8 cellular contexts compared by ENCODE assay signal in the genomic region with DNA sequence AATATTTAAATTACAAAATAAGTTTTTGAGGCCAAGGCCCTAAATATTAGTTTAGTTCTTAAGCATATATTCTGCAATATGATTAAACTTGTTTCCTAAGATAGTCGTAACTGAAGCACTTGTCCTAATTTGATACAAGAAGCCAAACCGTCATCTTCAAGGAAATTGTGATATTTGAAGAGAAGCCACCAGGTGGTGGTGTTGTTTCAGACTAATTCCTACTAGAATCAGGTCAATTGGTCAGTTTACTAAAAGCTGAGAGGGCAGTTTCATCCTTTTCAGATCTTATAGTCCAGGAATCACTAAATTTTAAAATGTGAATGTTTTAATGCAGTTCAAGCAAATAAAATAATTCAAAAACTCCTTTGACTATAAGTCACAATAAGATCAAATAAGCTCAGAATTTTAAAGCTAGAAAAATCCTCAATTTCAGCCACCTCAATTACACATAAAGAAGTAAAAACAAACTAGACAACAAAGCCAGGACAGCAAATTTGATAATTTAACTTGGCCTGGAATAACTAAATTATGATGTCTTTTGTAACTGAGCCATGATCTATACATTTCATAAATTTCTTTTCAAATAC. TPM values are rescaled to one million over a fixed set of nuclear protein-coding genes. Genes with fewer than 3 reads are reported as not detected.
DNase-seq lines count a peak whose midpoint lies in the region; ATAC-seq and TF ChIP-seq lines count a peak whose summit lies in the region.

No MANE protein-coding gene starts in this region.

- no peaks in the 10 kb centered on the region for H4K20me1 ChIP-seq in hepatocyte (ENCODE audit: insufficient read depth, poor library complexity, severe bottlenecking)

- POLR2A ChIA-PET in HEK293 (lab: Yijun Ruan, JAX), result no interaction called here
- POLR2A ChIA-PET in activated CD8-positive, alpha-beta T cell treated with anti-CD3 and anti-CD28 coated beads, Interleukin-2, amount 10 ng/mL, durations not matched to agents 7 days and 5 days (lab: Charles Lee), result no interaction called here

- H3K4me2 ChIP-seq in hepatocyte, result no peak overlapping the region

- intact Hi-C loops in stomach (cut with DNase I; ENCODE audit: low total_unique reads), result no loop called here

- no peak overlapping the region for H3K4me3 Mint-ChIP-seq in activated CD8-positive, alpha-beta T cell treated with anti-CD3 and anti-CD28 coated beads, Interleukin-2, amount 10 ng/mL, durations not matched to agents 7 days and 5 days

- CTCF ChIA-PET in HEK293 (lab: Yijun Ruan, JAX), result interaction anchor here (0.7 to 1.4 kb wide), 15 partner anchors 11 to 1397 kb away, joined by 3 to 7 read pairs (median 3); no protein-coding TSS in a partner anchor
- CTCF ChIA-PET in activated CD8-positive, alpha-beta T cell treated with anti-CD3 and anti-CD28 coated beads, Interleukin-2, amount 10 ng/mL, durations not matched to agents 7 days and 5 days (lab: Charles Lee), result interaction anchor here (0.6 to 1.8 kb wide), 22 partner anchors 9 to 427 kb away, joined by 3 to 12 read pairs (median 4); no protein-coding TSS in a partner anchor

- H3K27ac ChIP-seq in HEK293 (ENCODE audit: extremely low read depth, low read depth, low read length) (no peak overlapping the region), hepatocyte (no peak overlapping the region), stomach (no peak overlapping the region)

- TF ChIP-seq EP300 in stomach (IDR thresholded peaks at IDR 0.05), result no peak

- no peak overlapping the region for H3K27ac Mint-ChIP-seq in activated CD8-positive, alpha-beta T cell treated with anti-CD3 and anti-CD28 coated beads, Interleukin-2, amount 10 ng/mL, durations not matched to agents 7 days and 5 days

- H3K36me3 ChIP-seq in HEK293 (ENCODE audit: control insufficient read depth in 2 of 2, insufficient read depth in 1 of 2, low read length in 2 of 2) (no peaks in the 10 kb centered on the region), hepatocyte (replicated peaks; ENCODE audit: insufficient read depth, low read depth) (no peaks in the 10 kb centered on the region), stomach (no peaks in the 10 kb centered on the region)

- H3K27me3 Mint-ChIP-seq in activated CD8-positive, alpha-beta T cell treated with anti-CD3 and anti-CD28 coated beads, Interleukin-2, amount 10 ng/mL, durations not matched to agents 7 days and 5 days (ENCODE audit: low read depth), result peaks cover 21% of the 10 kb centered on the region

- no peaks in the 10 kb centered on the region for H3K36me3 Mint-ChIP-seq in activated CD8-positive, alpha-beta T cell treated with anti-CD3 and anti-CD28 coated beads, Interleukin-2, amount 10 ng/mL, durations not matched to agents 7 days and 5 days (ENCODE audit: low read depth)

- H3K27me3 ChIP-seq in hepatocyte, result peaks cover 3% of the 10 kb centered on the region
- H3K27me3 ChIP-seq in stomach, result no peaks in the 10 kb centered on the region

- H3K9me2 ChIP-seq in hepatocyte (replicated peaks; ENCODE audit: insufficient read depth), result no peaks in the 10 kb centered on the region

- DNase-seq in SHP77 (lab: John Stamatoyannopoulos, UW), result peak; percentile 33 to 38
- no peak for DNase-seq in SHP77 treated with DMSO at 0.1 percent for 48 hours (lab: John Stamatoyannopoulos, UW)
- DNase-seq in NCI-H2196 treated with DMSO at 0.1 percent for 48 hours (lab: John Stamatoyannopoulos, UW; ENCODE audit: unreplicated experiment), result peak; percentile 60
- DNase-seq in activated CD8-positive, alpha-beta T cell treated with anti-CD3 and anti-CD28 coated beads, Interleukin-2, amount 10 ng/mL, durations not matched to agents 7 days and 5 days, result peak; percentile 49
- DNase-seq in hepatocyte (ENCODE audit: low spot score), result peak; percentile 72
- DNase-seq in stomach, result no peak

- 17% methylated on average over 2 of the region's 2 CpGs for WGBS in hepatocyte (ENCODE audit: low lambda C conversion rate, missing lambda C conversion rate)
- WGBS in stomach, 5 donors, result 0 to 5% (median 1%) methylated on average over 2 of the region's 2 CpGs

- H3K79me2 ChIP-seq in hepatocyte, result no peaks in the 10 kb centered on the region

- TF ChIP-seq CTCF in HEK293 (tag by site-specific recombination; IDR thresholded peaks at IDR 0.05) (peak; percentile 34; the same call in 1 of the 2 replicates), hepatocyte (IDR thresholded peaks at IDR 0.05; ENCODE audit: poor library complexity) (peak; percentile 72), stomach (IDR thresholded peaks at IDR 0.05) (peak in 4 of 7 experiments; percentile 9 to 55 (median 47))

- H3K9me3 ChIP-seq in HEK293 (ENCODE audit: control insufficient read depth, insufficient read depth, low read depth, low read length), result no peaks in the 10 kb centered on the region
- no peaks in the 10 kb centered on the region for H3K9me3 ChIP-seq in hepatocyte (ENCODE audit: low read depth)
- H3K9me3 ChIP-seq in stomach, result no peaks in the 10 kb centered on the region

- H3K9me3 Mint-ChIP-seq in activated CD8-positive, alpha-beta T cell treated with anti-CD3 and anti-CD28 coated beads, Interleukin-2, amount 10 ng/mL, durations not matched to agents 7 days and 5 days (ENCODE audit: insufficient read depth), result no peaks in the 10 kb centered on the region

- H2AFZ ChIP-seq in hepatocyte, result no peak overlapping the region

- H3K4me3 ChIP-seq in HEK293 (ENCODE audit: low read depth, low read length), result no peak overlapping the region
- H3K4me3 ChIP-seq in hepatocyte, result no peak overlapping the region
- no peak overlapping the region for H3K4me3 ChIP-seq in stomach

- H3K4me1 ChIP-seq in HEK293 (ENCODE audit: control insufficient read depth, insufficient read depth, low read length) (no peaks in the 10 kb centered on the region), hepatocyte (ENCODE audit: insufficient read depth) (no peaks in the 10 kb centered on the region), stomach (peaks cover 0 to under 1% (median 0%) of the 10 kb centered on the region in 4 donors)

- ATAC-seq in activated CD8-positive, alpha-beta T cell treated with anti-CD3 and anti-CD28 coated beads, Interleukin-2, amount 10 ng/mL, durations not matched to agents 7 days and 5 days, result no peak
- ATAC-seq in HG02981 (IDR thresholded peaks at IDR 0.05; ENCODE audit: unreplicated experiment), result no peak

- TF ChIP-seq POLR2A in stomach (IDR thresholded peaks at IDR 0.05), result no peak

- H3K4me1 Mint-ChIP-seq in activated CD8-positive, alpha-beta T cell treated with anti-CD3 and anti-CD28 coated beads, Interleukin-2, amount 10 ng/mL, durations not matched to agents 7 days and 5 days (ENCODE audit: low read depth), result no peaks in the 10 kb centered on the region

TF ChIP-seq in HEK293, 187 proteins besides CTCF, POLR2A, EP300 and RAD21:
- TF ChIP-seq, protein P1, sequence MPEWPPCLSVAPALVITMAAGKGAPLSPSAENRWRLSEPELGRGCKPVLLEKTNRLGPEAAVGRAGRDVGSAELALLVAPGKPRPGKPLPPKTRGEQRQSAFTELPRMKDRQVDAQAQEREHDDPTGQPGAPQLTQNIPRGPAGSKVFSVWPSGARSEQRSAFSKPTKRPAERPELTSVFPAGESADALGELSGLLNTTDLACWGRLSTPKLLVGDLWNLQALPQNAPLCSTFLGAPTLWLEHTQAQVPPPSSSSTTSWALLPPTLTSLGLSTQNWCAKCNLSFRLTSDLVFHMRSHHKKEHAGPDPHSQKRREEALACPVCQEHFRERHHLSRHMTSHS (tag by site-specific recombination; IDR thresholded peaks at IDR 0.05), result no peak
- peak; percentile 83 for TF ChIP-seq ZNF654 (tag by site-specific recombination; IDR thresholded peaks at IDR 0.05; ENCODE audit: low read depth)

RNA-seq across cellular contexts. Expression of gene ARL1, which starts 7.1 kb away (rescaled TPM):
- 10 to 100 TPM; 40.1 to 40.4 TPM for total RNA-seq in activated CD8-positive, alpha-beta T cell treated with anti-CD3 and anti-CD28 coated beads, Interleukin-2, amount 10 ng/mL, durations not matched to agents 7 days and 5 days
- total RNA-seq in hepatocyte (115 and 122 TPM in 2 replicates), stomach (100 to 1,000 TPM in 1 of 5 donors, 10 to 100 TPM in 3, 1 to 10 TPM in 1; 9.4 to 131 (median 30.3) TPM)
- polyA plus RNA-seq in hepatocyte (90.3 and 94.0 TPM in 2 replicates), stomach (10 to 100 TPM; 23.3 to 33.8 (median 27.4) TPM)

Comparison
In these comparisons a context has a peak if more than half of its experiments do, and no peak if none do; other contexts are left out.
1. DNase-seq: peak in SHP77 (2 of 2), NCI-H2196 treated with DMSO at 0.1 percent for 48 hours (single experiment), activated CD8-positive, alpha-beta T cell treated with anti-CD3 and anti-CD28 coated beads, Interleukin-2, amount 10 ng/mL, durations not matched to agents 7 days and 5 days (single experiment) and hepatocyte (single experiment); none in SHP77 treated with DMSO at 0.1 percent for 48 hours (single experiment) and stomach (single experiment).
2. Peak in every context shown above with its lines, with median percentiles within 50 percentile points of each other: CTCF ChIP-seq.